ENCODE assay signal across 9 cellular contexts in the genomic region with DNA sequence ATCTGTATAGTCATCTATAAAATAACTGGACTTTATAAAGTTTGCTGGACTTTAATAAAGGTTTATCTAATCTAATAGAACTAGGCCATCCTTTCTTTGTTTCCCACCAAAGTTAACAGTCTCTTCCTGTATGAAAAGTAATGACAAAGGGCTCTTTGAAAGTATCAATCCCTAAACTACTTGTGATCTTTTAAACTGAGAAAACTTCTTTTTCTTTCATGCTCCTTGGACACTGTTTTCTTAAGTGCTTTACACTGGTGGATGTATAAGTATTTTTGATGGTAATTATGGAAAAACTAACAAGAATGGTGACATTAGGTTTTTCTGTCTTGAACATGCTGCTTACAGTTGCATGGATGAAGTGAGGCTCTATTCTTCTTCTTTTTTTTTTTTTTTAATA. TPM values are rescaled to one million over a fixed set of nuclear protein-coding genes. Genes with fewer than 3 reads are reported as not detected.
DNase-seq lines count a peak whose midpoint lies in the region; ATAC-seq and TF ChIP-seq lines count a peak whose summit lies in the region.
"Had no signal": no experiment of that assay in that cellular context is flagged by ENCODE, and none has a peak within 500 bp of the region (broad histone marks: within the 10 kb centered on the region; RNA-seq: fewer than 3 reads in every experiment).

No MANE protein-coding gene starts in this region.

- peak overlapping the region; percentile 63 for H3K4me2 ChIP-seq in Loucy (ENCODE audit: low read depth, low read length, poor library complexity, severe bottlenecking)

- H3K4me3 ChIP-seq in CD4-positive, alpha-beta memory T cell (ENCODE audit: low read length in 2 of 2), result no peak overlapping the region
- H3K4me3 ChIP-seq in Loucy (ENCODE audit: low read length, poor library complexity, severe bottlenecking) (peak overlapping the region; percentile 37), breast epithelium (no peak overlapping the region)

- peak overlapping the region; percentile 54 for H3K9ac ChIP-seq in Loucy (ENCODE audit: low read depth, low read length, poor library complexity, severe bottlenecking)

- no peaks in the 10 kb centered on the region for H3K27me3 Mint-ChIP-seq in CD4-positive, alpha-beta memory T cell
- no peaks in the 10 kb centered on the region for H3K27me3 Mint-ChIP-seq in progenitor cell of endocrine pancreas

- CTCF ChIA-PET in CD4-positive, alpha-beta memory T cell (lab: Charles Lee; ENCODE audit: partially characterized antibody), result no interaction called here

- peaks cover 26 to 56% (median 44%) of the 10 kb centered on the region in 4 donors for H3K4me1 Mint-ChIP-seq in CD4-positive, alpha-beta memory T cell
- peaks cover 56% of the 10 kb centered on the region for H3K4me1 Mint-ChIP-seq in progenitor cell of endocrine pancreas (ENCODE audit: low read depth)

- peak overlapping the region in 5 of 8 donors; percentile 13 to 64 (median 45) for H3K4me3 Mint-ChIP-seq in CD4-positive, alpha-beta memory T cell
- peak overlapping the region; percentile 58 for H3K4me3 Mint-ChIP-seq in progenitor cell of endocrine pancreas (ENCODE audit: low read depth)

- no peak for DNase-seq in CD4-positive, alpha-beta memory T cell
- DNase-seq in breast epithelium (ENCODE audit: low spot score in 2 of 2) (no peak), progenitor cell of endocrine pancreas (ENCODE audit: low spot score, unreplicated experiment) (no peak), DMS53 treated with DMSO at 0.1 percent for 48 hours (lab: John Stamatoyannopoulos, UW; ENCODE audit: unreplicated experiment) (no peak), germinal center (ENCODE audit: low spot score) (no peak), retina (no peak)
- DNase-seq: NCI-H1092 had no signal

- peak overlapping the region in 5 of 7 donors; percentile 60 to 97 (median 78) for H3K27ac Mint-ChIP-seq in CD4-positive, alpha-beta memory T cell
- peak overlapping the region; percentile 89 for H3K27ac Mint-ChIP-seq in progenitor cell of endocrine pancreas

- H3F3A ChIP-seq in Loucy (ENCODE audit: low read depth), result no peaks in the 10 kb centered on the region; the same call in 1 of the 2 replicates

- TF ChIP-seq CTCF in Loucy (conservative IDR thresholded peaks at IDR 0.05; ENCODE audit: low read length) (no peak), breast epithelium (IDR thresholded peaks at IDR 0.05) (no peak), progenitor cell of endocrine pancreas (IDR thresholded peaks at IDR 0.05; ENCODE audit: unreplicated experiment) (no peak)

- H3K27ac ChIP-seq in CD4-positive, alpha-beta memory T cell (ENCODE audit: low read depth, low read length), result no peak overlapping the region
- peak overlapping the region; percentile 44 to 99 for H3K27ac ChIP-seq in breast epithelium

- H3K4me1 ChIP-seq in CD4-positive, alpha-beta memory T cell (ENCODE audit: insufficient read depth, low read length), result peaks cover 52% of the 10 kb centered on the region
- peaks cover 32% of the 10 kb centered on the region for H3K4me1 ChIP-seq in Loucy (ENCODE audit: insufficient read depth, low read length, poor library complexity, severe bottlenecking)
- peaks cover 3 to 4% of the 10 kb centered on the region in 2 donors for H3K4me1 ChIP-seq in breast epithelium

- TF ChIP-seq POLR2A in breast epithelium (IDR thresholded peaks at IDR 0.05), result no peak

- H3K27me3 ChIP-seq in CD4-positive, alpha-beta memory T cell (ENCODE audit: insufficient read depth, low read length), result no peaks in the 10 kb centered on the region
- H3K27me3 ChIP-seq in Loucy (ENCODE audit: insufficient read depth, low read length, poor library complexity, severe bottlenecking) (no peaks in the 10 kb centered on the region), breast epithelium (no peaks in the 10 kb centered on the region)

- POLR2A ChIA-PET in CD4-positive, alpha-beta memory T cell (lab: Charles Lee; ENCODE audit: partially characterized antibody), result no interaction called here

- no peaks in the 10 kb centered on the region for H3K9me2 ChIP-seq in Loucy (replicated peaks; ENCODE audit: low read depth, low read length)

- H2AFZ ChIP-seq in Loucy (ENCODE audit: low read length), result peak overlapping the region; percentile 82

- intact Hi-C loops in CD4-positive, alpha-beta memory T cell (cut with micrococcal nuclease), result no loop called here
- intact Hi-C loops in breast epithelium (cut with DNase I; ENCODE audit: low total_unique reads), result no loop called here

- ATAC-seq in HG03135 (IDR thresholded peaks at IDR 0.05; ENCODE audit: unreplicated experiment), result no peak

- H3K36me3 ChIP-seq in CD4-positive, alpha-beta memory T cell (ENCODE audit: insufficient read depth, low read length), result no peaks in the 10 kb centered on the region
- no peaks in the 10 kb centered on the region for H3K36me3 ChIP-seq in Loucy (ENCODE audit: insufficient read depth, low read length)
- H3K36me3 ChIP-seq in breast epithelium, result no peaks in the 10 kb centered on the region

- peaks cover 23% of the 10 kb centered on the region for H3K79me2 ChIP-seq in Loucy (ENCODE audit: insufficient read depth, low read length)

- no peaks in the 10 kb centered on the region for H3K9me3 Mint-ChIP-seq in CD4-positive, alpha-beta memory T cell
- no peaks in the 10 kb centered on the region for H3K9me3 Mint-ChIP-seq in progenitor cell of endocrine pancreas (ENCODE audit: low read depth)

- H4K20me1 ChIP-seq in Loucy (ENCODE audit: insufficient read depth, low read length, poor library complexity, severe bottlenecking), result peaks cover 13% of the 10 kb centered on the region

- H3K36me3 Mint-ChIP-seq in CD4-positive, alpha-beta memory T cell, result peaks cover 3 to 8% of the 10 kb centered on the region in 2 donors
- peaks cover 2% of the 10 kb centered on the region for H3K36me3 Mint-ChIP-seq in progenitor cell of endocrine pancreas (ENCODE audit: insufficient read depth)

- H3K9me3 ChIP-seq in CD4-positive, alpha-beta memory T cell (ENCODE audit: control insufficient read depth in 1 of 2, low read length in 2 of 2), result no peaks in the 10 kb centered on the region
- H3K9me3 ChIP-seq in Loucy (ENCODE audit: insufficient read depth, low read depth, low read length), result no peaks in the 10 kb centered on the region
- H3K9me3 ChIP-seq in breast epithelium, result no peaks in the 10 kb centered on the region

RNA-seq across cellular contexts. Expression of a gene that starts 2.4 kb away (rescaled TPM):
- total RNA-seq in CD4-positive, alpha-beta memory T cell, result 10 to 100 TPM; 69.5 to 72.2 TPM
- 10 to 100 TPM; 33.7 to 43.8 TPM for polyA plus RNA-seq in CD4-positive, alpha-beta memory T cell
- total RNA-seq in breast epithelium, result 10 to 100 TPM; 46.9 to 88.4 (median 67.5) TPM
- total RNA-seq in progenitor cell of endocrine pancreas, result 113 and 116 TPM in 2 replicates
